ENCODE assay signal across 9 cellular contexts in genomic region chr1:61743432-61743705, GRCh38. TPM values are rescaled to one million over a fixed set of nuclear protein-coding genes. Genes with fewer than 3 reads are reported as not detected.
DNase-seq lines count a peak whose midpoint lies in the region; ATAC-seq and TF ChIP-seq lines count a peak whose summit lies in the region.
"Had no signal": no experiment of that assay in that cellular context is flagged by ENCODE, and none has a peak within 500 bp of the region (broad histone marks: within the 10 kb centered on the region; RNA-seq: fewer than 3 reads in every experiment).

No MANE protein-coding gene starts in this region.

- H3K36me3 Mint-ChIP-seq in stimulated activated naive CD8-positive, alpha-beta T cell treated with anti-CD3 and anti-CD28 coated beads, Interleukin-15, Interleukin-2, amounts not matched to agents 100 ng/mL and 50 ng/mL, for 24 hours (ENCODE audit: low read depth), result no peaks in the 10 kb centered on the region
- no peaks in the 10 kb centered on the region for H3K36me3 Mint-ChIP-seq in naive B cell

- intact Hi-C loops in dorsolateral prefrontal cortex (cut with DNase I), result loop anchor here in 1 of 2 donors (2.0 kb wide), 1 partner anchor 19 kb away; the partner anchor contains the start of gene TM2D1

- peak overlapping the region; percentile 67 for H3K4me3 Mint-ChIP-seq in stimulated activated naive CD8-positive, alpha-beta T cell treated with anti-CD3 and anti-CD28 coated beads, Interleukin-15, Interleukin-2, amounts not matched to agents 100 ng/mL and 50 ng/mL, for 24 hours
- peak overlapping the region; percentile 83 to 92 (median 88) for H3K4me3 Mint-ChIP-seq in naive B cell

- no peaks in the 10 kb centered on the region for H3K9me3 Mint-ChIP-seq in stimulated activated naive CD8-positive, alpha-beta T cell treated with anti-CD3 and anti-CD28 coated beads, Interleukin-15, Interleukin-2, amounts not matched to agents 100 ng/mL and 50 ng/mL, for 24 hours
- no peaks in the 10 kb centered on the region for H3K9me3 Mint-ChIP-seq in naive B cell

- H3K27me3 ChIP-seq in dorsolateral prefrontal cortex, result no peaks in the 10 kb centered on the region

- ATAC-seq in stimulated activated naive CD8-positive, alpha-beta T cell treated with anti-CD3 and anti-CD28 coated beads, Interleukin-15, Interleukin-2, amounts not matched to agents 100 U/mL and 50 U/mL, for 24 hours, result no peak
- ATAC-seq in naive B cell (ENCODE audit: low read depth in 2 of 2) (no peak), esophagus mucosa (no peak), HG02610 (IDR thresholded peaks at IDR 0.05; ENCODE audit: unreplicated experiment) (no peak), HG03378 (IDR thresholded peaks at IDR 0.05; ENCODE audit: unreplicated experiment) (no peak)

- H3K4me1 Mint-ChIP-seq in stimulated activated naive CD8-positive, alpha-beta T cell treated with anti-CD3 and anti-CD28 coated beads, Interleukin-15, Interleukin-2, amounts not matched to agents 100 ng/mL and 50 ng/mL, for 24 hours (ENCODE audit: low read depth), result peaks cover 22% of the 10 kb centered on the region
- H3K4me1 Mint-ChIP-seq in naive B cell, result peaks cover 15 to 34% (median 21%) of the 10 kb centered on the region in 3 donors

- DNase-seq in stimulated activated naive CD8-positive, alpha-beta T cell treated with anti-CD3 and anti-CD28 coated beads, Interleukin-15, Interleukin-2, amounts not matched to agents 100 U/mL and 50 U/mL, for 24 hours, result no peak
- DNase-seq in dorsolateral prefrontal cortex, result no peak
- DNase-seq in naive B cell, result no peak
- DNase-seq in NCI-H1694 (lab: John Stamatoyannopoulos, UW), result no peak

- TF ChIP-seq CTCF in dorsolateral prefrontal cortex (IDR thresholded peaks at IDR 0.05 in 54 of 56, conservative IDR thresholded peaks at IDR 0.05 in 2 of 56; ENCODE audit: low read depth in 1 of 56, partially characterized antibody in 56 of 56), result no peak

- H3K27ac ChIP-seq in dorsolateral prefrontal cortex, result peak overlapping the region in 58 of 59 donors; percentile 35 to 98 (median 93)
- H3K27ac ChIP-seq: HL-60 had no signal

- H3K4me3 ChIP-seq in dorsolateral prefrontal cortex, result peak overlapping the region; percentile 58 to 96 (median 85)

- H3K27ac Mint-ChIP-seq in stimulated activated naive CD8-positive, alpha-beta T cell treated with anti-CD3 and anti-CD28 coated beads, Interleukin-15, Interleukin-2, amounts not matched to agents 100 ng/mL and 50 ng/mL, for 24 hours, result no peak overlapping the region
- peak overlapping the region in 5 of 6 donors; percentile 1 to 62 (median 50) for H3K27ac Mint-ChIP-seq in naive B cell

- H3K27me3 Mint-ChIP-seq in stimulated activated naive CD8-positive, alpha-beta T cell treated with anti-CD3 and anti-CD28 coated beads, Interleukin-15, Interleukin-2, amounts not matched to agents 100 ng/mL and 50 ng/mL, for 24 hours, result no peaks in the 10 kb centered on the region
- no peaks in the 10 kb centered on the region for H3K27me3 Mint-ChIP-seq in naive B cell

RNA-seq across cellular contexts. Expression of gene PATJ, which starts 1.1 kb away (rescaled TPM):
- total RNA-seq in dorsolateral prefrontal cortex (10 to 100 TPM; 12.2 to 32.2 (median 21.0) TPM), esophagus mucosa (52.8 TPM)
- polyA plus RNA-seq in naive B cell (ENCODE audit: low read depth in 6 of 6), result 10 to 100 TPM in 4 of 6 donors, 1 to 10 TPM in 2; 5.5 to 18.9 (median 11.0) TPM

RNA-seq across cellular contexts. Expression of gene TM2D1, which starts 18.4 kb away (rescaled TPM):
- 10 to 100 TPM; 28.9 to 60.5 (median 44.1) TPM for total RNA-seq in dorsolateral prefrontal cortex
- 10 to 100 TPM; 47.8 to 74.1 (median 62.1) TPM for polyA plus RNA-seq in naive B cell (ENCODE audit: low read depth in 6 of 6)
- total RNA-seq in esophagus mucosa, result 18.9 TPM
